8 cellular contexts compared by ENCODE assay signal in the genomic region with DNA sequence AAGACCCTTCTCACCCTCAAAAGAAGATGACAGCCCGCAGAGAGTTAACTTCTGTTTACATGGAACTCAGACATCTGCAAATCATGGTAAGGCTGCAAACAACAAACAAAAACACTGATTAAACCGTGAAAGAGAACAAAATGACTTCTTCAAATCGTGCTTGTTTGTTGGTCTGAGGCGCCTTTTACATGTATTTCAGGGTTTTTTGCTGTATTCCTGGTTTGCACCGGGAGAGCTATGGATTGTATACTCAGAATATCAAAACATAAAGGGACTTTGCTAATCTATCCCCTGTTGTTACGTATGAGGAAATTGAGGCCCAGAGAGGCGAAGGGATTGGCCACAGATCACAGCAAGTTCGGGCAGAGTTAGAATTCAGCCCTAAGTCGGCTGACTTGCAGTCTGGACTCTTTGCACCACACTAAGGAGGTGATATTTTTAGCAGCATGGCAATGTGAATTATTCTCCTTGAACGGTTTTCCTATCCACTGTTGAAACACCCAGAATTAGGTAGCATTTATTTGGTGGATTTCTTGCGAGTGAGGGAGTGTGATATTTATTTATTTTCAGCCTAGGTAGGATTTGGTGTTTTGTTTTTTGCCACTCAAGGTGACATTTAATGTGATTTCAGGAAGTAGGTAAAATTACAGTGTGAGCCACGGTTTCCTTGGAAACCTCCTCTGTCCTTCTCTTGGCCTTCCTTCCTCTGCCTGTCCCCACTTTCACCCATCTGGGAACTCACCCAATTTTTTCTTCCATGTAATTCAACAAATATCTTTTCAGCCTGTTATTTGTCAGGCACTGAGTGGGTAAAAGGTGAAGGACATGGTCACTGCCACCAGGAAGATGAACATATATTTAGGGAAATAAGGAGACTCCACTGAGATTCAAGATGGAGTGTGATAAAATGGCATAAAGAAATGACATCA. TPM values are rescaled to one million over a fixed set of nuclear protein-coding genes. Genes with fewer than 3 reads are reported as not detected.
DNase-seq lines count a peak whose midpoint lies in the region; ATAC-seq, FAIRE-seq and TF ChIP-seq lines count a peak whose summit lies in the region.

No MANE protein-coding gene starts in this region.

- H3K4me1 ChIP-seq in ACC112 (ENCODE audit: control insufficient read depth, insufficient read depth, low read length, unreplicated experiment) (peaks cover 13% of the 10 kb centered on the region), liver (ENCODE audit: control insufficient read depth in 4 of 4, insufficient read depth in 4 of 4, low read length in 3 of 4) (peaks cover 0 to 54% (median 43%) of the 10 kb centered on the region in 4 donors), testis (peaks cover 15% of the 10 kb centered on the region)

- H3K27ac Mint-ChIP-seq in chondrocyte (ENCODE audit: unreplicated experiment) = peak overlapping the region; percentile 96

- H3K4me1 Mint-ChIP-seq in chondrocyte (ENCODE audit: low read depth) = peaks cover 46% of the 10 kb centered on the region

- H3K27me3 Mint-ChIP-seq in chondrocyte (ENCODE audit: low read depth) = no peaks in the 10 kb centered on the region

- H3K36me3 ChIP-seq in ACC112 (ENCODE audit: insufficient read depth, low read length) = no peaks in the 10 kb centered on the region
- H3K36me3 ChIP-seq in liver (ENCODE audit: control insufficient read depth in 4 of 4, insufficient read depth in 3 of 4, low read depth in 1 of 4, low read length in 3 of 4) = no peaks in the 10 kb centered on the region
- no peaks in the 10 kb centered on the region for H3K36me3 ChIP-seq in testis (ENCODE audit: low read depth, missing control alignments)

- peak overlapping the region; percentile 66 to 88 for H3K9ac ChIP-seq in liver (ENCODE audit: low read depth in 1 of 2, low read length in 2 of 2)

- H3K9me3 ChIP-seq in liver (ENCODE audit: control insufficient read depth in 4 of 4, low read length in 3 of 4) (no peaks in the 10 kb centered on the region), testis (no peaks in the 10 kb centered on the region)

- intact Hi-C loops in testis (cut with DNase I; ENCODE audit: low total_unique reads) = no loop called here

- peak in 1 of 2 donors; percentile 6 for TF ChIP-seq RAD21 in liver (IDR thresholded peaks at IDR 0.05)

- TF ChIP-seq POLR2A in GM12891 (IDR thresholded peaks at IDR 0.05; ENCODE audit: low read depth, low read length) (no peak), testis (IDR thresholded peaks at IDR 0.05) (no peak)

- peaks cover 40% of the 10 kb centered on the region for H3K79me2 ChIP-seq in ACC112 (ENCODE audit: control insufficient read depth, insufficient read depth, low read length, unreplicated experiment)

- no peaks in the 10 kb centered on the region for H3K9me3 Mint-ChIP-seq in chondrocyte (ENCODE audit: low read depth)

- no peaks in the 10 kb centered on the region for H3K36me3 Mint-ChIP-seq in chondrocyte (ENCODE audit: low read depth)

- H3K27ac ChIP-seq in ACC112 (ENCODE audit: low read depth, low read length) (peak overlapping the region; percentile 62), liver (ENCODE audit: low read depth in 1 of 2, low read length in 2 of 2) (peak overlapping the region; percentile 77 to 86), testis (peak overlapping the region; percentile 83 to 85)

- peak overlapping the region; percentile 92 for H3K4me3 Mint-ChIP-seq in chondrocyte (ENCODE audit: unreplicated experiment)

- ATAC-seq in GM18873 (IDR thresholded peaks at IDR 0.05; ENCODE audit: low FRiP score, unreplicated experiment) = no peak

- FAIRE-seq in GM12891 (lab: Jason Lieb, UNC) = peak; percentile 85

- H3K27me3 ChIP-seq in ACC112 (ENCODE audit: insufficient read depth, low read length) = no peaks in the 10 kb centered on the region
- no peaks in the 10 kb centered on the region for H3K27me3 ChIP-seq in liver (ENCODE audit: control insufficient read depth in 4 of 4, insufficient read depth in 4 of 4, low read length in 3 of 4)
- no peaks in the 10 kb centered on the region for H3K27me3 ChIP-seq in testis

- peak overlapping the region; percentile 85 for H3K4me3 ChIP-seq in ACC112 (ENCODE audit: low read depth, low read length)
- peak overlapping the region; percentile 68 to 89 (median 69) for H3K4me3 ChIP-seq in liver (ENCODE audit: low read depth in 1 of 3, low read length in 3 of 3)
- peak overlapping the region; percentile 66 to 89 for H3K4me3 ChIP-seq in testis

- peak overlapping the region; percentile 99 for H2AFZ ChIP-seq in ACC112 (ENCODE audit: low read length, unreplicated experiment)

- no peak for DNase-seq in GM12891 (ENCODE audit: insufficient read length, low spot score)
- DNase-seq in RPMI7951 (ENCODE audit: low read depth) = peak; percentile 41
- no peak for DNase-seq in chondrocyte (ENCODE audit: low spot score)
- DNase-seq in testis = peak; percentile 34
- no peak for DNase-seq in activated CD8-positive, alpha-beta memory T cell treated with anti-CD3 and anti-CD28 coated beads for 24 hours

- under 1% methylated on average over 12 of the region's 12 CpGs for WGBS in liver
- 2% methylated on average over 12 of the region's 12 CpGs for WGBS in testis, 2 donors

- no peak for TF ChIP-seq CTCF in chondrocyte (IDR thresholded peaks at IDR 0.05)
- TF ChIP-seq CTCF in liver (IDR thresholded peaks at IDR 0.05; ENCODE audit: low read depth, low read length, missing input control) = no peak
- TF ChIP-seq CTCF in testis (IDR thresholded peaks at IDR 0.05) = no peak

TF ChIP-seq in GM12891, 5 proteins besides CTCF, POLR2A, EP300 and RAD21:
- peak; percentile 14; the same call in 1 of the 2 replicates for TF ChIP-seq SPI1 (IDR thresholded peaks at IDR 0.05; ENCODE audit: low read depth, low read length)
- TF ChIP-seq TAF1 (IDR thresholded peaks at IDR 0.05; ENCODE audit: low read depth, low read length) = no peak
- TF ChIP-seq PAX5 (IDR thresholded peaks at IDR 0.05; ENCODE audit: insufficient read depth, low read length, severe bottlenecking) = no peak
- no peak for TF ChIP-seq POU2F2 (IDR thresholded peaks at IDR 0.05; ENCODE audit: low read depth, low read length)
- TF ChIP-seq POLR2AphosphoS5 (IDR thresholded peaks at IDR 0.05; ENCODE audit: low read depth, low read length) = no peak

TF ChIP-seq in liver, 16 proteins besides CTCF, POLR2A, EP300 and RAD21 (continues in another document):
- TF ChIP-seq YY1 (IDR thresholded peaks at IDR 0.05) (peak; percentile 47), FOXA1 (IDR thresholded peaks at IDR 0.05) (no peak), GABPA (IDR thresholded peaks at IDR 0.05 in 1 of 2, conservative IDR thresholded peaks at IDR 0.05 in 1 of 2) (no peak), FOXA2 (IDR thresholded peaks at IDR 0.05) (no peak), SP1 (IDR thresholded peaks at IDR 0.05) (peak; percentile 68), EGR1 (IDR thresholded peaks at IDR 0.05; ENCODE audit: low read depth in 2 of 2) (no peak), RXRA (IDR thresholded peaks at IDR 0.05) (peak; percentile 80 to 85), JUND (IDR thresholded peaks at IDR 0.05) (peak in 1 of 2 donors; percentile 37), NR2F2 (IDR thresholded peaks at IDR 0.05) (no peak)
- TF ChIP-seq, protein P1, sequence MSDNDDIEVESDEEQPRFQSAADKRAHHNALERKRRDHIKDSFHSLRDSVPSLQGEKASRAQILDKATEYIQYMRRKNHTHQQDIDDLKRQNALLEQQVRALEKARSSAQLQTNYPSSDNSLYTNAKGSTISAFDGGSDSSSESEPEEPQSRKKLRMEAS (IDR thresholded peaks at IDR 0.05) = no peak
- TF ChIP-seq, protein P2, sequence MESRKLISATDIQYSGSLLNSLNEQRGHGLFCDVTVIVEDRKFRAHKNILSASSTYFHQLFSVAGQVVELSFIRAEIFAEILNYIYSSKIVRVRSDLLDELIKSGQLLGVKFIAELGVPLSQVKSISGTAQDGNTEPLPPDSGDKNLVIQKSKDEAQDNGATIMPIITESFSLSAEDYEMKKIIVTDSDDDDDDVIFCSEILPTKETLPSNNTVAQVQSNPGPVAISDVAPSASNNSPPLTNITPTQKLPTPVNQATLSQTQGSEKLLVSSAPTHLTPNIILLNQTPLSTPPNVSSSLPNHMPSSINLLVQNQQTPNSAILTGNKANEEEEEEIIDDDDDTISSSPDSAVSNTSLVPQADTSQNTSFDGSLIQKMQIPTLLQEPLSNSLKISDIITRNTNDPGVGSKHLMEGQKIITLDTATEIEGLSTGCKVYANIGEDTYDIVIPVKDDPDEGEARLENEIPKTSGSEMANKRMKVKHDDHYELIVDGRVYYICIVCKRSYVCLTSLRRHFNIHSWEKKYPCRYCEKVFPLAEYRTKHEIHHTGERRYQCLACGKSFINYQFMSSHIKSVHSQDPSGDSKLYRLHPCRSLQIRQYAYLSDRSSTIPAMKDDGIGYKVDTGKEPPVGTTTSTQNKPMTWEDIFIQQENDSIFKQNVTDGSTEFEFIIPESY (IDR thresholded peaks at IDR 0.05) = no peak

RNA-seq across cellular contexts. Expression of a gene that starts 1.0 kb away (rescaled TPM):
- 27.9 TPM for polyA plus RNA-seq in GM12891 (2012; ENCODE audit: low read depth, missing spikeins)
- 77.3 and 84.9 TPM in 2 replicates for total RNA-seq in RPMI7951 (2014; rRNA removed; shearing (Covaris generic))
- 17.5 to 24.0 TPM (median 21.9 TPM) in 3 replicates for total RNA-seq in chondrocyte
- total RNA-seq in liver = 1 to 10 TPM; 6.6 to 7.1 TPM
- 1 to 10 TPM; 6.9 to 8.5 TPM for polyA plus RNA-seq in liver
- 10 to 100 TPM; 39.9 to 66.5 TPM for total RNA-seq in testis
- polyA plus RNA-seq in testis (ENCODE audit: insufficient read depth, low read depth, low replicate concordance) = 102 TPM

RNA-seq across cellular contexts. Expression of a gene that starts 4.2 kb away (rescaled TPM):
- 26.6 TPM for polyA plus RNA-seq in GM12891 (2012; ENCODE audit: low read depth, missing spikeins)
- total RNA-seq in RPMI7951 (2014; rRNA removed; shearing (Covaris generic)) = 21.8 and 22.8 TPM in 2 replicates
- total RNA-seq in chondrocyte (28.0 to 45.6 TPM (median 29.4 TPM) in 3 replicates), liver (10 to 100 TPM in 1 of 2 donors, 1 to 10 TPM in 1; 8.7 to 13.5 TPM), testis (10 to 100 TPM; 68.8 to 71.2 TPM)
- polyA plus RNA-seq in liver (10 to 100 TPM in 1 of 2 donors, 1 to 10 TPM in 1; 9.8 to 10.8 TPM), testis (ENCODE audit: insufficient read depth, low read depth, low replicate concordance) (84.8 TPM)

Comparison
In these comparisons a context has a peak if more than half of its experiments do, and no peak if none do; other contexts are left out.
1. DNase-seq: peak in RPMI7951 (single experiment) and testis (single experiment); none in GM12891 (single experiment), chondrocyte (single experiment) and activated CD8-positive, alpha-beta memory T cell treated with anti-CD3 and anti-CD28 coated beads for 24 hours (single experiment).
2. Peak in every context shown above with its lines, with median percentiles within 50 percentile points of each other: H3K27ac ChIP-seq and H3K4me3 ChIP-seq.